ENCODE assay signal across 2 cellular contexts in the genomic region with DNA sequence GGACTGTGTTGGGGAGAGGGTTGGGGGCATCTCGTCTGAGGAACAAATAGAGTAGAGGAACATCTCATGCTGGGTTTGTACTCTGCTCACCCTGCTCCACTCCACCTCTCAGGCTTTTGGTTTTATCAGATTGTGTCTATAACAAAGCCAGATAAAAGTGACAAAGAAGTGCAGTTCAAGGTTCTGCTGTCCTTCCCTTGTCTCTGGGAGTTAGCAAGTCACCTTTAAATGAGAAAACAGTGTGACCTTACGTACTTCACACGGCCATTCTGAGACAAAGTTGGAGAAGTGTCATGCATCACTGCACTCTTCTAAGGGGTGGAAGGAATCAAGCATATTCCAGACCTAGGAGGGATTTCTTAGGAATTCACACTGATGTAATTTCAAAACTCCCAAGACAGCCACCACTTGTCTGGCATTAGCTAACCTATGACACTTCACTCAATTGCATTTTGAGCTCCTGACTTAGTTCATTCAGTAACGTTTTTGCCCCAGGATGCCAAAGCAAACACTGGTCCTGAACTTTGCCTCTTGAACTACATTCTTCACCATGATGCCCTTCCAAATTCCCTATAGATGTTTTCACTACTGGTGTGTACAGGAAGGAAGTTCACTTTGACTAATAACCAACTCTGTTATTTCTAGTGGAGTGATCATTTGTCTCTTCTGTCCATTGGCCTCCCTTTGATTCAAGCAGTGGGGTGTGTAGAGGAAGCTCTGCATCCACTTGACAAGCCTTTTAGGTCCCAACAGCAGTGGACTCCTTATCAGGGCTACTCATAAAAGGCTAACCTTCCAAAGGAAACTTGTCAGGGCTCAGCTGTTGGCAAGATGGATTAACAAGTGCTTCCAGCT.
TF ChIP-seq lines count a peak whose summit lies in the region.

No MANE protein-coding gene starts in this region.

TF ChIP-seq in liver, 16 proteins besides CTCF, POLR2A, EP300 and RAD21 (continued from another document):
- TF ChIP-seq, protein P1, sequence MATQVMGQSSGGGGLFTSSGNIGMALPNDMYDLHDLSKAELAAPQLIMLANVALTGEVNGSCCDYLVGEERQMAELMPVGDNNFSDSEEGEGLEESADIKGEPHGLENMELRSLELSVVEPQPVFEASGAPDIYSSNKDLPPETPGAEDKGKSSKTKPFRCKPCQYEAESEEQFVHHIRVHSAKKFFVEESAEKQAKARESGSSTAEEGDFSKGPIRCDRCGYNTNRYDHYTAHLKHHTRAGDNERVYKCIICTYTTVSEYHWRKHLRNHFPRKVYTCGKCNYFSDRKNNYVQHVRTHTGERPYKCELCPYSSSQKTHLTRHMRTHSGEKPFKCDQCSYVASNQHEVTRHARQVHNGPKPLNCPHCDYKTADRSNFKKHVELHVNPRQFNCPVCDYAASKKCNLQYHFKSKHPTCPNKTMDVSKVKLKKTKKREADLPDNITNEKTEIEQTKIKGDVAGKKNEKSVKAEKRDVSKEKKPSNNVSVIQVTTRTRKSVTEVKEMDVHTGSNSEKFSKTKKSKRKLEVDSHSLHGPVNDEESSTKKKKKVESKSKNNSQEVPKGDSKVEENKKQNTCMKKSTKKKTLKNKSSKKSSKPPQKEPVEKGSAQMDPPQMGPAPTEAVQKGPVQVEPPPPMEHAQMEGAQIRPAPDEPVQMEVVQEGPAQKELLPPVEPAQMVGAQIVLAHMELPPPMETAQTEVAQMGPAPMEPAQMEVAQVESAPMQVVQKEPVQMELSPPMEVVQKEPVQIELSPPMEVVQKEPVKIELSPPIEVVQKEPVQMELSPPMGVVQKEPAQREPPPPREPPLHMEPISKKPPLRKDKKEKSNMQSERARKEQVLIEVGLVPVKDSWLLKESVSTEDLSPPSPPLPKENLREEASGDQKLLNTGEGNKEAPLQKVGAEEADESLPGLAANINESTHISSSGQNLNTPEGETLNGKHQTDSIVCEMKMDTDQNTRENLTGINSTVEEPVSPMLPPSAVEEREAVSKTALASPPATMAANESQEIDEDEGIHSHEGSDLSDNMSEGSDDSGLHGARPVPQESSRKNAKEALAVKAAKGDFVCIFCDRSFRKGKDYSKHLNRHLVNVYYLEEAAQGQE (IDR thresholded peaks at IDR 0.05): no peak
- TF ChIP-seq RXRA (IDR thresholded peaks at IDR 0.05) (peak; percentile 89 to 91), GABPA (IDR thresholded peaks at IDR 0.05 in 1 of 2, conservative IDR thresholded peaks at IDR 0.05 in 1 of 2) (peak in 1 of 2 donors; percentile 40), HNF4G (IDR thresholded peaks at IDR 0.05) (peak; percentile 85), ZBTB33 (IDR thresholded peaks at IDR 0.05) (peak; percentile 61), MAX (IDR thresholded peaks at IDR 0.05) (peak; percentile 83), JUND (IDR thresholded peaks at IDR 0.05) (peak; percentile 77 to 84), FOXA2 (IDR thresholded peaks at IDR 0.05) (peak; percentile 85), YY1 (IDR thresholded peaks at IDR 0.05) (peak; percentile 60)

TF ChIP-seq in GM23338, 12 proteins besides CTCF, POLR2A, EP300 and RAD21 (continued from another document):
- TF ChIP-seq, protein P1 (IDR thresholded peaks at IDR 0.05; ENCODE audit: unreplicated experiment): no peak
- no peak for TF ChIP-seq ZNF331 (CRISPR knock-in tag; IDR thresholded peaks at IDR 0.05; ENCODE audit: low read depth)
- TF ChIP-seq STAT1 (IDR thresholded peaks at IDR 0.05; ENCODE audit: unreplicated experiment): no peak
- no peak for TF ChIP-seq ZNF462 (CRISPR knock-in tag; IDR thresholded peaks at IDR 0.05)
